8 cellular contexts compared by ENCODE assay signal in genomic region chr5:132019857-132020555, GRCh38. TPM values are rescaled to one million over a fixed set of nuclear protein-coding genes. Genes with fewer than 3 reads are reported as not detected.
DNase-seq lines count a peak whose midpoint lies in the region; ATAC-seq lines count a peak whose summit lies in the region.

No MANE protein-coding gene starts in this region.

- peak; percentile 93 for ATAC-seq in GM18520 (IDR thresholded peaks at IDR 0.05; ENCODE audit: unreplicated experiment)
- ATAC-seq in HG02885 (IDR thresholded peaks at IDR 0.05; ENCODE audit: poor library complexity, unreplicated experiment): peak; percentile 98
- peak; percentile 95 to 96 for ATAC-seq in naive thymus-derived CD8-positive, alpha-beta T cell

- peak overlapping the region in 8 of 10 donors; percentile 1 to 60 (median 35) for H3K4me3 Mint-ChIP-seq in naive thymus-derived CD8-positive, alpha-beta T cell

- POLR2A ChIA-PET in naive thymus-derived CD8-positive, alpha-beta T cell (lab: Charles Lee): no interaction called here

- peaks cover 18 to 35% (median 33%) of the 10 kb centered on the region in 4 donors for H3K4me1 Mint-ChIP-seq in naive thymus-derived CD8-positive, alpha-beta T cell

- DNase-seq in activated CD4-positive, alpha-beta T cell treated with anti-CD3 and anti-CD28 coated beads for 4 hours: peak; percentile 67 to 69
- peak in 7 of 10 donors; percentile 18 to 63 (median 50) for DNase-seq in naive thymus-derived CD8-positive, alpha-beta T cell
- no peak for DNase-seq in kidney glomerular epithelial cell (lab: John Stamatoyannopoulos, UW)
- DNase-seq in NCI-H146 (lab: John Stamatoyannopoulos, UW): no peak
- no peak for DNase-seq in NCI-H345 treated with DMSO at 0.1 percent for 48 hours (lab: John Stamatoyannopoulos, UW; ENCODE audit: unreplicated experiment)
- no peak for DNase-seq in foreskin melanocyte

- H3K36me3 Mint-ChIP-seq in naive thymus-derived CD8-positive, alpha-beta T cell: no peaks in the 10 kb centered on the region

- peak overlapping the region; percentile 8 to 90 (median 68) for H3K27ac Mint-ChIP-seq in naive thymus-derived CD8-positive, alpha-beta T cell

- peaks cover 0 to 25% (median 2%) of the 10 kb centered on the region in 5 donors for H3K27me3 Mint-ChIP-seq in naive thymus-derived CD8-positive, alpha-beta T cell

- no peaks in the 10 kb centered on the region for H3K9me3 Mint-ChIP-seq in naive thymus-derived CD8-positive, alpha-beta T cell

RNA-seq across cellular contexts. Expression of gene ACSL6, which starts 8.5 kb away (rescaled TPM):
- 10 to 100 TPM; 40.0 to 41.8 TPM for total RNA-seq in naive thymus-derived CD8-positive, alpha-beta T cell
- polyA plus RNA-seq in naive thymus-derived CD8-positive, alpha-beta T cell: 10 to 100 TPM; 11.4 to 16.5 (median 14.0) TPM

RNA-seq across cellular contexts. Expression of gene IL3, which starts 40.4 kb away (rescaled TPM):
- not detected for total RNA-seq in naive thymus-derived CD8-positive, alpha-beta T cell
- polyA plus RNA-seq in naive thymus-derived CD8-positive, alpha-beta T cell: not detected

RNA-seq across cellular contexts. Expression of gene CSF2, which starts 53.6 kb away (rescaled TPM):
- not detected for total RNA-seq in naive thymus-derived CD8-positive, alpha-beta T cell
- polyA plus RNA-seq in naive thymus-derived CD8-positive, alpha-beta T cell: not detected

Comparison
In these comparisons a context has a peak if more than half of its experiments do, and no peak if none do; other contexts are left out.
1. DNase-seq: peak in activated CD4-positive, alpha-beta T cell treated with anti-CD3 and anti-CD28 coated beads for 4 hours (2 of 2) and naive thymus-derived CD8-positive, alpha-beta T cell (7 of 10); none in kidney glomerular epithelial cell (single experiment), NCI-H146 (single experiment), NCI-H345 treated with DMSO at 0.1 percent for 48 hours (single experiment) and foreskin melanocyte (single experiment).
2. Peak in every context shown above with its lines, with median percentiles within 50 percentile points of each other: ATAC-seq.